ENCODE assay signal across 9 cellular contexts in the genomic region with DNA sequence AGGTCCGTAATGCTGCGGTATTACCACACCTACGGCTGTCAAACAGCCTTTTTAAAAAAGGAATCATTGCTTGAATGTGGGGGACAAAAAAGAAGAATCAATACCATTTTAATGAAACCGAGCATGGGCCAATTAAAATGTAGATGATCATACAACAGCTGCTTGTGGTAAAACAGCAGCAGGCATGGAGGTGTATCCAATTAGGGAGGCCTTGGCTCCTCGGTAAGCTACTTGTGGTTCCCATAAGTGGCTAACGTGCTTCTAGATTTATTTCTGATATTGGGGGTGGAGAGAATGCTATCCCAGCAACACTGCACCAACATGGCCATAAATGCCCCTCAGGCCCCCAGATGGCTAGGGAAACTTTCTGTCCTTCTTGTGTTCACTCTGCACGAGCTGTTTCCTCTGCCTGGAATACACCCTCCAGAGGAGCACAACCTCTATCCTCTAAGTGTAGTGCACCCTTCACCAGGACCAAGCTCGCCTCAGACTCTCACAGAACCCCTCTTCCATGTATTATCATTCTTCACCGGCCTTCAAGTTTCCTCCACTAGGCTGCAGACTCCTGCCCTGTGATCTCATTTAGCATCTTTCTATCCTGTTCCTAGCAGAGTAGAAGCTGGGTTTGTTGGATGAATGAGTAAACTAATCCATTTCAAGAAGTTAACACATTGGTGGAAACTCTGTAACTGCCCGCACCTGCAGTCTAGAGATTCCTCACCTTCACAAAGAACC. TPM values are rescaled to one million over a fixed set of nuclear protein-coding genes. Genes with fewer than 3 reads are reported as not detected.
DNase-seq lines count a peak whose midpoint lies in the region; ATAC-seq and TF ChIP-seq lines count a peak whose summit lies in the region.
"Had no signal": no experiment of that assay in that cellular context is flagged by ENCODE, and none has a peak within 500 bp of the region (broad histone marks: within the 10 kb centered on the region; RNA-seq: fewer than 3 reads in every experiment).

No MANE protein-coding gene starts in this region.

- peak overlapping the region; percentile 99 for H3K27ac ChIP-seq in suprapubic skin

- H3K27ac Mint-ChIP-seq in activated CD4-positive, alpha-beta T cell treated with anti-CD3 and anti-CD28 coated beads for 36 hours: no peak overlapping the region
- H3K27ac Mint-ChIP-seq in T-helper 17 cell: no peak overlapping the region

- 33% methylated on average over 10 of the region's 10 CpGs for WGBS in suprapubic skin

- H3K4me3 ChIP-seq in suprapubic skin: peak overlapping the region; percentile 88

- POLR2A ChIA-PET in activated CD4-positive, alpha-beta T cell treated with anti-CD3 and anti-CD28 coated beads for 36 hours (lab: Charles Lee): no interaction called here

- TF ChIP-seq CTCF in suprapubic skin (IDR thresholded peaks at IDR 0.05): no peak

- no peaks in the 10 kb centered on the region for H3K36me3 Mint-ChIP-seq in activated CD4-positive, alpha-beta T cell treated with anti-CD3 and anti-CD28 coated beads for 36 hours (ENCODE audit: low read depth)
- H3K36me3 Mint-ChIP-seq in T-helper 17 cell (ENCODE audit: low read depth): peaks cover 1% of the 10 kb centered on the region

- TF ChIP-seq EP300 in suprapubic skin (IDR thresholded peaks at IDR 0.05): no peak

- CTCF ChIA-PET in activated CD4-positive, alpha-beta T cell treated with anti-CD3 and anti-CD28 coated beads for 36 hours (lab: Charles Lee): interaction anchor here (1.2 kb wide), 1 partner anchor 196 kb away, joined by 3 read pairs; no protein-coding TSS in a partner anchor

- no peak for DNase-seq in activated CD4-positive, alpha-beta T cell treated with anti-CD3 and anti-CD28 coated beads for 36 hours
- DNase-seq in activated CD4-positive, alpha-beta T cell treated with anti-CD3 and anti-CD28 coated beads for 1 hour: no peak
- DNase-seq in T-helper 17 cell: no peak
- peak; percentile 31 for DNase-seq in hepatic stellate cell (ENCODE audit: low spot score)
- no peak for DNase-seq in suprapubic skin (ENCODE audit: low spot score in 2 of 2)
- no peak for DNase-seq in iPS-NIHi11 (ENCODE audit: low spot score)
- DNase-seq in Ammon's horn (ENCODE audit: low spot score): no peak
- DNase-seq: NCI-H526 had no signal

- no peak for TF ChIP-seq POLR2A in suprapubic skin (IDR thresholded peaks at IDR 0.05)

- H3K9me3 Mint-ChIP-seq in activated CD4-positive, alpha-beta T cell treated with anti-CD3 and anti-CD28 coated beads for 36 hours (ENCODE audit: low read depth): no peaks in the 10 kb centered on the region

- H3K4me1 Mint-ChIP-seq in activated CD4-positive, alpha-beta T cell treated with anti-CD3 and anti-CD28 coated beads for 36 hours: peaks cover 2% of the 10 kb centered on the region
- no peaks in the 10 kb centered on the region for H3K4me1 Mint-ChIP-seq in T-helper 17 cell

- H3K9me3 ChIP-seq in T-helper 17 cell (ENCODE audit: control insufficient read depth, low read length, poor library complexity, severe bottlenecking) (no peaks in the 10 kb centered on the region), suprapubic skin (no peaks in the 10 kb centered on the region)

- peaks cover 47% of the 10 kb centered on the region for H3K27me3 Mint-ChIP-seq in activated CD4-positive, alpha-beta T cell treated with anti-CD3 and anti-CD28 coated beads for 36 hours
- H3K27me3 Mint-ChIP-seq in T-helper 17 cell: peaks cover 71% of the 10 kb centered on the region

- intact Hi-C loops in activated CD4-positive, alpha-beta T cell treated with anti-CD3 and anti-CD28 coated beads for 36 hours (cut with DNase I, micrococcal nuclease): no loop called here

- peaks cover 59% of the 10 kb centered on the region for H3K4me1 ChIP-seq in suprapubic skin

- peak overlapping the region; percentile 75 for H3K4me3 Mint-ChIP-seq in activated CD4-positive, alpha-beta T cell treated with anti-CD3 and anti-CD28 coated beads for 36 hours
- peak overlapping the region; percentile 15 for H3K4me3 Mint-ChIP-seq in T-helper 17 cell

- H3K27me3 ChIP-seq in suprapubic skin: no peaks in the 10 kb centered on the region

- H3K36me3 ChIP-seq in suprapubic skin: no peaks in the 10 kb centered on the region

- no peak for ATAC-seq in activated CD4-positive, alpha-beta T cell treated with anti-CD3 and anti-CD28 coated beads for 36 hours
- ATAC-seq in T-helper 17 cell: no peak
- no peak for ATAC-seq in GM19463 (IDR thresholded peaks at IDR 0.05; ENCODE audit: unreplicated experiment)

RNA-seq across cellular contexts. Expression of gene PTPN14, which starts 1.6 kb away (rescaled TPM):
- 1 to 10 TPM; 4.1 to 4.3 TPM for total RNA-seq in activated CD4-positive, alpha-beta T cell treated with anti-CD3 and anti-CD28 coated beads for 36 hours
- total RNA-seq in T-helper 17 cell (under 1 TPM in 1 of 2 donors, not detected in 1; 0.05 TPM), suprapubic skin (100 to 1,000 TPM in 2 of 4 donors, 10 to 100 TPM in 2; 67.9 to 159 (median 96.4) TPM)

RNA-seq across cellular contexts. Expression of gene CENPF, which starts 53.2 kb away (rescaled TPM):
- 100 to 1,000 TPM; 102 to 107 TPM for total RNA-seq in activated CD4-positive, alpha-beta T cell treated with anti-CD3 and anti-CD28 coated beads for 36 hours
- total RNA-seq in T-helper 17 cell (1 to 10 TPM; 2.0 to 3.2 TPM), suprapubic skin (1 to 10 TPM; 5.0 to 7.8 (median 5.9) TPM)

Comparison
In these comparisons a context has a peak if more than half of its experiments do, and no peak if none do; other contexts are left out.
1. RNA of gene PTPN14, which starts 1.6 kb away (total RNA-seq): 67.9 to 159 TPM in suprapubic skin; 4.1 to 4.3 TPM in activated CD4-positive, alpha-beta T cell treated with anti-CD3 and anti-CD28 coated beads for 36 hours and 0.05 TPM in T-helper 17 cell; every median in the first group is over 10 times any median in the second.
2. RNA of gene CENPF, which starts 53.2 kb away (total RNA-seq): 102 to 107 TPM in activated CD4-positive, alpha-beta T cell treated with anti-CD3 and anti-CD28 coated beads for 36 hours; 5.0 to 7.8 TPM in suprapubic skin and 2.0 to 3.2 TPM in T-helper 17 cell; every median in the first group is over 10 times any median in the second.